Comparison of ENCODE assay signal across 1 cellular context in the genomic region with DNA sequence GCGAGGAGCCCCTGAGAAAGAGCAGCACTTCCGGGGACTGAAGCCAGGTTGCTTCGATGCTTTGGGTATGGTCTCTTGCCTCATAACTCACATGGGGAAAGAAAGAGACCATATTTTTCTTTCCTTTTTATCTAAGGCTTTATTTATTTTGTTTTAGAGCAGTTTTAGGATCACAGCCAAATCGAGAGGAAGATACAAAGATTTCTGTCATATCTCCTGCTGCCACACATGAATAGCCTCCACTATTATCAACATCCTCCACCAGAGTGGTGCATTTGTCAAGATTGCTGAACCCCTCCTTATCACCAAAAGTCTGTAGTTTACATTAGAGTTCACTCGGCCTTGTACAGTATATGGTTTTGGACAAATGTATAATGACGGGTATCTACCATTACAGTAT.
TF ChIP-seq lines count a peak whose summit lies in the region.

No MANE protein-coding gene starts in this region.

TF ChIP-seq in K562, 482 proteins besides CTCF, POLR2A, EP300 and RAD21 (continued from another document and continues in another):
- no peak for TF ChIP-seq PURB (CRISPR knock-in tag; IDR thresholded peaks at IDR 0.05; ENCODE audit: low read depth)
- no peak for TF ChIP-seq ZNF444 (CRISPR knock-in tag; IDR thresholded peaks at IDR 0.05)
- TF ChIP-seq NFRKB (IDR thresholded peaks at IDR 0.05; ENCODE audit: low read depth) = no peak
- TF ChIP-seq, protein P1, sequence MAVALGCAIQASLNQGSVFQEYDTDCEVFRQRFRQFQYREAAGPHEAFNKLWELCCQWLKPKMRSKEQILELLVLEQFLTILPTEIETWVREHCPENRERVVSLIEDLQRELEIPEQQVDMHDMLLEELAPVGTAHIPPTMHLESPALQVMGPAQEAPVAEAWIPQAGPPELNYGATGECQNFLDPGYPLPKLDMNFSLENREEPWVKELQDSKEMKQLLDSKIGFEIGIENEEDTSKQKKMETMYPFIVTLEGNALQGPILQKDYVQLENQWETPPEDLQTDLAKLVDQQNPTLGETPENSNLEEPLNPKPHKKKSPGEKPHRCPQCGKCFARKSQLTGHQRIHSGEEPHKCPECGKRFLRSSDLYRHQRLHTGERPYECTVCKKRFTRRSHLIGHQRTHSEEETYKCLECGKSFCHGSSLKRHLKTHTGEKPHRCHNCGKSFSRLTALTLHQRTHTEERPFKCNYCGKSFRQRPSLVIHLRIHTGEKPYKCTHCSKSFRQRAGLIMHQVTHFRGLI (CRISPR knock-in tag; IDR thresholded peaks at IDR 0.05) = no peak
- peak; percentile 87 for TF ChIP-seq FOXM1 (IDR thresholded peaks at IDR 0.05; ENCODE audit: low read depth)
- no peak for TF ChIP-seq FOXM1 (CRISPR knock-in tag; IDR thresholded peaks at IDR 0.05; ENCODE audit: low read depth)
- no peak for TF ChIP-seq MBD2 (IDR thresholded peaks at IDR 0.05; ENCODE audit: borderline replicate concordance, low read depth)
- TF ChIP-seq U2AF1 (optimal IDR thresholded peaks at IDR 0.05; ENCODE audit: low read depth, low read length) = no peak
- TF ChIP-seq MAZ (CRISPR knock-in tag; conservative IDR thresholded peaks at IDR 0.05 in 1 of 2, IDR thresholded peaks at IDR 0.05 in 1 of 2) = no peak
- TF ChIP-seq, protein P2, sequence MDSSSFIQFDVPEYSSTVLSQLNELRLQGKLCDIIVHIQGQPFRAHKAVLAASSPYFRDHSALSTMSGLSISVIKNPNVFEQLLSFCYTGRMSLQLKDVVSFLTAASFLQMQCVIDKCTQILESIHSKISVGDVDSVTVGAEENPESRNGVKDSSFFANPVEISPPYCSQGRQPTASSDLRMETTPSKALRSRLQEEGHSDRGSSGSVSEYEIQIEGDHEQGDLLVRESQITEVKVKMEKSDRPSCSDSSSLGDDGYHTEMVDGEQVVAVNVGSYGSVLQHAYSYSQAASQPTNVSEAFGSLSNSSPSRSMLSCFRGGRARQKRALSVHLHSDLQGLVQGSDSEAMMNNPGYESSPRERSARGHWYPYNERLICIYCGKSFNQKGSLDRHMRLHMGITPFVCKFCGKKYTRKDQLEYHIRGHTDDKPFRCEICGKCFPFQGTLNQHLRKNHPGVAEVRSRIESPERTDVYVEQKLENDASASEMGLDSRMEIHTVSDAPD (CRISPR knock-in tag; IDR thresholded peaks at IDR 0.05) = no peak
- TF ChIP-seq, protein P3, sequence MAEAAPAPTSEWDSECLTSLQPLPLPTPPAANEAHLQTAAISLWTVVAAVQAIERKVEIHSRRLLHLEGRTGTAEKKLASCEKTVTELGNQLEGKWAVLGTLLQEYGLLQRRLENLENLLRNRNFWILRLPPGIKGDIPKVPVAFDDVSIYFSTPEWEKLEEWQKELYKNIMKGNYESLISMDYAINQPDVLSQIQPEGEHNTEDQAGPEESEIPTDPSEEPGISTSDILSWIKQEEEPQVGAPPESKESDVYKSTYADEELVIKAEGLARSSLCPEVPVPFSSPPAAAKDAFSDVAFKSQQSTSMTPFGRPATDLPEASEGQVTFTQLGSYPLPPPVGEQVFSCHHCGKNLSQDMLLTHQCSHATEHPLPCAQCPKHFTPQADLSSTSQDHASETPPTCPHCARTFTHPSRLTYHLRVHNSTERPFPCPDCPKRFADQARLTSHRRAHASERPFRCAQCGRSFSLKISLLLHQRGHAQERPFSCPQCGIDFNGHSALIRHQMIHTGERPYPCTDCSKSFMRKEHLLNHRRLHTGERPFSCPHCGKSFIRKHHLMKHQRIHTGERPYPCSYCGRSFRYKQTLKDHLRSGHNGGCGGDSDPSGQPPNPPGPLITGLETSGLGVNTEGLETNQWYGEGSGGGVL (CRISPR knock-in tag; IDR thresholded peaks at IDR 0.05) = no peak
- TF ChIP-seq, protein P4, sequence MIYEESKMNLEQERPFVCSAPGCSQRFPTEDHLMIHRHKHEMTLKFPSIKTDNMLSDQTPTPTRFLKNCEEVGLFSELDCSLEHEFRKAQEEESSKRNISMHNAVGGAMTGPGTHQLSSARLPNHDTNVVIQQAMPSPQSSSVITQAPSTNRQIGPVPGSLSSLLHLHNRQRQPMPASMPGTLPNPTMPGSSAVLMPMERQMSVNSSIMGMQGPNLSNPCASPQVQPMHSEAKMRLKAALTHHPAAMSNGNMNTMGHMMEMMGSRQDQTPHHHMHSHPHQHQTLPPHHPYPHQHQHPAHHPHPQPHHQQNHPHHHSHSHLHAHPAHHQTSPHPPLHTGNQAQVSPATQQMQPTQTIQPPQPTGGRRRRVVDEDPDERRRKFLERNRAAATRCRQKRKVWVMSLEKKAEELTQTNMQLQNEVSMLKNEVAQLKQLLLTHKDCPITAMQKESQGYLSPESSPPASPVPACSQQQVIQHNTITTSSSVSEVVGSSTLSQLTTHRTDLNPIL (CRISPR knock-in tag; IDR thresholded peaks at IDR 0.05) = no peak
- TF ChIP-seq NCOA6 (IDR thresholded peaks at IDR 0.05) = no peak
- no peak for TF ChIP-seq COPS2 (conservative IDR thresholded peaks at IDR 0.05)
- TF ChIP-seq ZBTB7A (IDR thresholded peaks at IDR 0.05; ENCODE audit: borderline replicate concordance, control insufficient read depth, low read depth, low read length) = no peak
- TF ChIP-seq, protein P5, sequence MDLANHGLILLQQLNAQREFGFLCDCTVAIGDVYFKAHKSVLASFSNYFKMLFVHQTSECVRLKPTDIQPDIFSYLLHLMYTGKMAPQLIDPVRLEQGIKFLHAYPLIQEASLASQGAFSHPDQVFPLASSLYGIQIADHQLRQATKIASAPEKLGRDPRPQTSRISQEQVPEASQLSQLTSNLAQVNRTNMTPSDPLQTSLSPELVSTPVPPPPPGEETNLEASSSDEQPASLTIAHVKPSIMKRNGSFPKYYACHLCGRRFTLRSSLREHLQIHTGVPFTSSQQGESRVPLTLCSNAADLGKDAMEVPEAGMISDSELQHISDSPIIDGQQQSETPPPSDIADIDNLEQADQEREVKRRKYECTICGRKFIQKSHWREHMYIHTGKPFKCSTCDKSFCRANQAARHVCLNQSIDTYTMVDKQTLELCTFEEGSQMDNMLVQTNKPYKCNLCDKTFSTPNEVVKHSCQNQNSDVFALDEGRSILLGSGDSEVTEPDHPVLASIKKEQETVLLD (IDR thresholded peaks at IDR 0.05) = no peak
- TF ChIP-seq HDAC2 (IDR thresholded peaks at IDR 0.05) = peak; percentile 75; the same call in 1 of the 2 replicates
- TF ChIP-seq CBX3 (IDR thresholded peaks at IDR 0.05; ENCODE audit: borderline replicate concordance in 1 of 2, low read length in 2 of 2) = no peak
- no peak for TF ChIP-seq ETV6 (IDR thresholded peaks at IDR 0.05; ENCODE audit: borderline replicate concordance in 1 of 2, low read depth in 2 of 2, low read length in 1 of 2)
- TF ChIP-seq ETV6 (CRISPR knock-in tag; IDR thresholded peaks at IDR 0.05; ENCODE audit: borderline replicate concordance) = no peak
- no peak for TF ChIP-seq ASH1L (IDR thresholded peaks at IDR 0.05; ENCODE audit: borderline replicate concordance, low read depth, partially characterized antibody)
- no peak for TF ChIP-seq MECOM (CRISPR knock-in tag; IDR thresholded peaks at IDR 0.05)
- no peak for TF ChIP-seq CBX5 (IDR thresholded peaks at IDR 0.05; ENCODE audit: borderline replicate concordance, low read depth)
- no peak for TF ChIP-seq XRCC3 (IDR thresholded peaks at IDR 0.05)
- TF ChIP-seq ZNF77 (CRISPR knock-in tag; IDR thresholded peaks at IDR 0.05) = no peak
- no peak for TF ChIP-seq HIVEP1 (CRISPR knock-in tag; IDR thresholded peaks at IDR 0.05)
- TF ChIP-seq SMARCA5 (IDR thresholded peaks at IDR 0.05) = no peak
- no peak for TF ChIP-seq RBM17 (IDR thresholded peaks at IDR 0.05; ENCODE audit: borderline replicate concordance, low read depth, low read length)
- TF ChIP-seq MCM3 (IDR thresholded peaks at IDR 0.05) = no peak
- TF ChIP-seq ZNF79 (CRISPR knock-in tag; IDR thresholded peaks at IDR 0.05; ENCODE audit: low read depth) = no peak
- no peak for TF ChIP-seq ZNF316 (IDR thresholded peaks at IDR 0.05)
- TF ChIP-seq FOXA3 (CRISPR knock-in tag; conservative IDR thresholded peaks at IDR 0.05 in 1 of 2, IDR thresholded peaks at IDR 0.05 in 1 of 2) = peak in 1 of 2 experiments; percentile 76; a peak in 2 of 4 replicates
- TF ChIP-seq GABPB1 (CRISPR knock-in tag; IDR thresholded peaks at IDR 0.05) = no peak
- TF ChIP-seq FOXP1 (CRISPR knock-in tag; IDR thresholded peaks at IDR 0.05) = no peak
- TF ChIP-seq BRF1 (IDR thresholded peaks at IDR 0.05; ENCODE audit: borderline replicate concordance, extremely low read depth, insufficient read length) = no peak
- no peak for TF ChIP-seq RBM22 (IDR thresholded peaks at IDR 0.05; ENCODE audit: low read depth, low read length, poor library complexity, severe bottlenecking)
- TF ChIP-seq ZNF431 (CRISPR knock-in tag; IDR thresholded peaks at IDR 0.05) = no peak
- no peak for TF ChIP-seq FOXA1 (IDR thresholded peaks at IDR 0.05; ENCODE audit: borderline replicate concordance)
- TF ChIP-seq ZNF212 (CRISPR knock-in tag; IDR thresholded peaks at IDR 0.05) = no peak
- no peak for TF ChIP-seq CBX8 (IDR thresholded peaks at IDR 0.05; ENCODE audit: borderline replicate concordance, extremely low read depth, low read depth, low read length, poor library complexity, severe bottlenecking)
- TF ChIP-seq, protein P6, sequence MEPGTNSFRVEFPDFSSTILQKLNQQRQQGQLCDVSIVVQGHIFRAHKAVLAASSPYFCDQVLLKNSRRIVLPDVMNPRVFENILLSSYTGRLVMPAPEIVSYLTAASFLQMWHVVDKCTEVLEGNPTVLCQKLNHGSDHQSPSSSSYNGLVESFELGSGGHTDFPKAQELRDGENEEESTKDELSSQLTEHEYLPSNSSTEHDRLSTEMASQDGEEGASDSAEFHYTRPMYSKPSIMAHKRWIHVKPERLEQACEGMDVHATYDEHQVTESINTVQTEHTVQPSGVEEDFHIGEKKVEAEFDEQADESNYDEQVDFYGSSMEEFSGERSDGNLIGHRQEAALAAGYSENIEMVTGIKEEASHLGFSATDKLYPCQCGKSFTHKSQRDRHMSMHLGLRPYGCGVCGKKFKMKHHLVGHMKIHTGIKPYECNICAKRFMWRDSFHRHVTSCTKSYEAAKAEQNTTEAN (CRISPR knock-in tag; IDR thresholded peaks at IDR 0.05) = no peak
- no peak for TF ChIP-seq PCBP1 (IDR thresholded peaks at IDR 0.05; ENCODE audit: low read depth, low read length, poor library complexity, severe bottlenecking)
- TF ChIP-seq ZNF124 (CRISPR knock-in tag; IDR thresholded peaks at IDR 0.05) = no peak
- no peak for TF ChIP-seq CBX1 (IDR thresholded peaks at IDR 0.05; ENCODE audit: low read depth)
- TF ChIP-seq NBN (IDR thresholded peaks at IDR 0.05; ENCODE audit: low read depth) = peak; percentile 37; the same call in 1 of the 2 replicates
- no peak for TF ChIP-seq MCM5 (IDR thresholded peaks at IDR 0.05; ENCODE audit: low read depth)
- no peak for TF ChIP-seq SAFB2 (IDR thresholded peaks at IDR 0.05; ENCODE audit: borderline replicate concordance, low read depth, low read length, severe bottlenecking)
- TF ChIP-seq, protein P7, sequence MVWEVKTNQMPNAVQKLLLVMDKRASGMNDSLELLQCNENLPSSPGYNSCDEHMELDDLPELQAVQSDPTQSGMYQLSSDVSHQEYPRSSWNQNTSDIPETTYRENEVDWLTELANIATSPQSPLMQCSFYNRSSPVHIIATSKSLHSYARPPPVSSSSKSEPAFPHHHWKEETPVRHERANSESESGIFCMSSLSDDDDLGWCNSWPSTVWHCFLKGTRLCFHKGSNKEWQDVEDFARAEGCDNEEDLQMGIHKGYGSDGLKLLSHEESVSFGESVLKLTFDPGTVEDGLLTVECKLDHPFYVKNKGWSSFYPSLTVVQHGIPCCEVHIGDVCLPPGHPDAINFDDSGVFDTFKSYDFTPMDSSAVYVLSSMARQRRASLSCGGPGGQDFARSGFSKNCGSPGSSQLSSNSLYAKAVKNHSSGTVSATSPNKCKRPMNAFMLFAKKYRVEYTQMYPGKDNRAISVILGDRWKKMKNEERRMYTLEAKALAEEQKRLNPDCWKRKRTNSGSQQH (CRISPR knock-in tag; IDR thresholded peaks at IDR 0.05) = no peak
- no peak for TF ChIP-seq MXI1 (IDR thresholded peaks at IDR 0.05; ENCODE audit: low read depth, low read length)
- TF ChIP-seq NFIX (CRISPR knock-in tag; IDR thresholded peaks at IDR 0.05; ENCODE audit: low read depth) = no peak
- no peak for TF ChIP-seq ILF3 (IDR thresholded peaks at IDR 0.05; ENCODE audit: borderline replicate concordance)
- TF ChIP-seq SMARCE1 (IDR thresholded peaks at IDR 0.05) = peak; percentile 86
- TF ChIP-seq ZNF384 (IDR thresholded peaks at IDR 0.05; ENCODE audit: low read depth, low read length) = no peak
- no peak for TF ChIP-seq ZNF644 (tag; IDR thresholded peaks at IDR 0.05; ENCODE audit: low read depth)
- TF ChIP-seq, protein P8, sequence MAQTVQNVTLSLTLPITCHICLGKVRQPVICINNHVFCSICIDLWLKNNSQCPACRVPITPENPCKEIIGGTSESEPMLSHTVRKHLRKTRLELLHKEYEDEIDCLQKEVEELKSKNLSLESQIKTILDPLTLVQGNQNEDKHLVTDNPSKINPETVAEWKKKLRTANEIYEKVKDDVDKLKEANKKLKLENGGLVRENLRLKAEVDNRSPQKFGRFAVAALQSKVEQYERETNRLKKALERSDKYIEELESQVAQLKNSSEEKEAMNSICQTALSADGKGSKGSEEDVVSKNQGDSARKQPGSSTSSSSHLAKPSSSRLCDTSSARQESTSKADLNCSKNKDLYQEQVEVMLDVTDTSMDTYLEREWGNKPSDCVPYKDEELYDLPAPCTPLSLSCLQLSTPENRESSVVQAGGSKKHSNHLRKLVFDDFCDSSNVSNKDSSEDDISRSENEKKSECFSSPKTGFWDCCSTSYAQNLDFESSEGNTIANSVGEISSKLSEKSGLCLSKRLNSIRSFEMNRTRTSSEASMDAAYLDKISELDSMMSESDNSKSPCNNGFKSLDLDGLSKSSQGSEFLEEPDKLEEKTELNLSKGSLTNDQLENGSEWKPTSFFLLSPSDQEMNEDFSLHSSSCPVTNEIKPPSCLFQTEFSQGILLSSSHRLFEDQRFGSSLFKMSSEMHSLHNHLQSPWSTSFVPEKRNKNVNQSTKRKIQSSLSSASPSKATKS (CRISPR knock-in tag; IDR thresholded peaks at IDR 0.05) = no peak
- TF ChIP-seq, protein P9, sequence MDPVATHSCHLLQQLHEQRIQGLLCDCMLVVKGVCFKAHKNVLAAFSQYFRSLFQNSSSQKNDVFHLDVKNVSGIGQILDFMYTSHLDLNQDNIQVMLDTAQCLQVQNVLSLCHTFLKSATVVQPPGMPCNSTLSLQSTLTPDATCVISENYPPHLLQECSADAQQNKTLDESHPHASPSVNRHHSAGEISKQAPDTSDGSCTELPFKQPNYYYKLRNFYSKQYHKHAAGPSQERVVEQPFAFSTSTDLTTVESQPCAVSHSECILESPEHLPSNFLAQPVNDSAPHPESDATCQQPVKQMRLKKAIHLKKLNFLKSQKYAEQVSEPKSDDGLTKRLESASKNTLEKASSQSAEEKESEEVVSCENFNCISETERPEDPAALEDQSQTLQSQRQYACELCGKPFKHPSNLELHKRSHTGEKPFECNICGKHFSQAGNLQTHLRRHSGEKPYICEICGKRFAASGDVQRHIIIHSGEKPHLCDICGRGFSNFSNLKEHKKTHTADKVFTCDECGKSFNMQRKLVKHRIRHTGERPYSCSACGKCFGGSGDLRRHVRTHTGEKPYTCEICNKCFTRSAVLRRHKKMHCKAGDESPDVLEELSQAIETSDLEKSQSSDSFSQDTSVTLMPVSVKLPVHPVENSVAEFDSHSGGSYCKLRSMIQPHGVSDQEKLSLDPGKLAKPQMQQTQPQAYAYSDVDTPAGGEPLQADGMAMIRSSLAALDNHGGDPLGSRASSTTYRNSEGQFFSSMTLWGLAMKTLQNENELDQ (CRISPR knock-in tag; IDR thresholded peaks at IDR 0.05; ENCODE audit: borderline replicate concordance) = no peak
- TF ChIP-seq TCFL5 (CRISPR knock-in tag; conservative IDR thresholded peaks at IDR 0.05) = no peak
- TF ChIP-seq BMI1 (IDR thresholded peaks at IDR 0.05; ENCODE audit: low read length) = no peak
- no peak for TF ChIP-seq ZNF586 (CRISPR knock-in tag; conservative IDR thresholded peaks at IDR 0.05)
- no peak for TF ChIP-seq TAF1 (IDR thresholded peaks at IDR 0.05; ENCODE audit: control insufficient read depth, extremely low read depth, insufficient read depth, low read length, severe bottlenecking)
- no peak for TF ChIP-seq ZC3H11A (IDR thresholded peaks at IDR 0.05; ENCODE audit: low read depth, low read length)
